In the genomic region with DNA sequence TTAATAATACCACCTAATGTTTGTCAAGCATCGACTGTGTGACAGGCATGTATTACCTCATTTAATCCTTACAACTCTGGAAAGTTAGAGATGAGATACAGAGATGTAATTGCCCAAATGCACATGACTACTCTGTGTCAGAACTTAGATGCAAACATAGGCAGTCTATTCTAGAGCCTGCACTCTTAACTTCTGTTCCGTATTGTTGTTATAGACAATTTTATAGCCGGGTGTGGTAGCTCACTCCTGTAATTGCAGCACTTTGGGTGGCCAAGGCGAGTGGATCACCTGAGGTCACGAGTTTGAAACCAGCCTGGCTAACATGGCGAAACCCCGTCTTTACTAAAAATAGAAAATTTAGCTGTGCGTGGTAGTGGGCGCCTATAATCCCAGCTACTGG, we compare ENCODE assay signal across 25 cellular contexts. TPM values are rescaled to one million over a fixed set of nuclear protein-coding genes. Genes with fewer than 3 reads are reported as not detected.
DNase-seq lines count a peak whose midpoint lies in the region; ATAC-seq, FAIRE-seq and TF ChIP-seq lines count a peak whose summit lies in the region.
"Had no signal": no experiment of that assay in that cellular context is flagged by ENCODE, and none has a peak within 500 bp of the region (broad histone marks: within the 10 kb centered on the region; RNA-seq: fewer than 3 reads in every experiment).

No MANE protein-coding gene starts in this region.

- peak; percentile 80 for FAIRE-seq in HTR-8/SVneo (lab: Jason Lieb, UNC)
- FAIRE-seq: A204.1, GM12878, GM12892, GM18507 had no signal

- intact Hi-C loops in mucosa of descending colon (cut with DNase I, micrococcal nuclease), result no loop called here

- TF ChIP-seq CTCF in mucosa of descending colon (IDR thresholded peaks at IDR 0.05), result no peak

- no peaks in the 10 kb centered on the region for H3K9me3 ChIP-seq in mucosa of descending colon
- H3K9me3 ChIP-seq: BE2C, BLaER1 had no signal

- H3K36me3 ChIP-seq in mucosa of descending colon (ENCODE audit: low read depth), result no peaks in the 10 kb centered on the region

- H3K4me1 ChIP-seq in mucosa of descending colon (ENCODE audit: low read depth), result no peaks in the 10 kb centered on the region
- H3K4me1 ChIP-seq: BE2C, BLaER1 had no signal

- DNase-seq in HTR-8/SVneo (ENCODE audit: insufficient read length, low spot score) (no peak), mucosa of descending colon (peak in 2 of 3 donors; percentile 20 to 40), NCI-H748 treated with DMSO at 0.1 percent for 48 hours (lab: John Stamatoyannopoulos, UW) (no peak)
- DNase-seq: 8988T; ACHN; BE2C; C1 segment of cervical spinal cord; CD4-positive, alpha-beta memory T cell; CD4-positive, CD25-positive, alpha-beta regulatory T cell; CD8-positive, alpha-beta memory T cell; COR-L47; DMS 273 treated with DMSO at 0.1 percent for 48 hours; DMS153; DMS53; DMS79; DND-41; EL; GDM1 had no signal

- ATAC-seq in mucosa of descending colon, result peak; percentile 87
- ATAC-seq in HG02623 (IDR thresholded peaks at IDR 0.05; ENCODE audit: unreplicated experiment), result no peak
- no peak for ATAC-seq in HG02642 (IDR thresholded peaks at IDR 0.05; ENCODE audit: poor library complexity, unreplicated experiment)
- ATAC-seq: GM12878 had no signal

- no peak overlapping the region for H3K4me3 ChIP-seq in mucosa of descending colon
- H3K4me3 ChIP-seq: BLaER1, GM12878 had no signal

RNA-seq across cellular contexts. Expression of gene IFT52, which starts 15.0 kb away (rescaled TPM):
- 10 to 100 TPM; 19.5 to 24.1 (median 22.8) TPM for total RNA-seq in mucosa of descending colon

RNA-seq across cellular contexts. Expression of gene SGK2, which starts 46.9 kb away (rescaled TPM):
- 100 to 1,000 TPM in 2 of 3 donors, 10 to 100 TPM in 1; 60.4 to 207 (median 125) TPM for total RNA-seq in mucosa of descending colon

Comparison
In these comparisons a context has a peak if more than half of its experiments do, and no peak if none do; other contexts are left out.
1. DNase-seq: peak in mucosa of descending colon (2 of 3); none in HTR-8/SVneo (single experiment) and NCI-H748 treated with DMSO at 0.1 percent for 48 hours (single experiment).